Comparison of ENCODE assay signal across 1 cellular context in genomic region chr14:55849833-55850232, GRCh38.
TF ChIP-seq lines count a peak whose summit lies in the region.

No MANE protein-coding gene starts in this region.

TF ChIP-seq in liver, 16 proteins besides CTCF, POLR2A, EP300 and RAD21:
- peak; percentile 74 for TF ChIP-seq REST (IDR thresholded peaks at IDR 0.05)
- TF ChIP-seq YY1 (IDR thresholded peaks at IDR 0.05), result no peak
TF ChIP-seq in liver: peak in this region for 1.
